Comparison of ENCODE assay signal across 10 cellular contexts in genomic region chr11:129372609-129373488, GRCh38. TPM values are rescaled to one million over a fixed set of nuclear protein-coding genes. Genes with fewer than 3 reads are reported as not detected.
DNase-seq lines count a peak whose midpoint lies in the region; ATAC-seq and TF ChIP-seq lines count a peak whose summit lies in the region.
"Had no signal": no experiment of that assay in that cellular context is flagged by ENCODE, and none has a peak within 500 bp of the region (broad histone marks: within the 10 kb centered on the region; RNA-seq: fewer than 3 reads in every experiment).

No MANE protein-coding gene starts in this region.

- intact Hi-C loops in lower leg skin (cut with DNase I; ENCODE audit: low total_unique reads) (no loop called here), thyroid gland (cut with DNase I) (no loop called here)

- ATAC-seq in GM21367 (IDR thresholded peaks at IDR 0.05; ENCODE audit: unreplicated experiment) = no peak

- TF ChIP-seq CTCF in lower leg skin (IDR thresholded peaks at IDR 0.05) = no peak
- no peak for TF ChIP-seq CTCF in thyroid gland (IDR thresholded peaks at IDR 0.05)

- H3K27me3 Mint-ChIP-seq in activated T-cell treated with anti-CD3 and anti-CD28 coated beads, Interleukin-2, amount 50 U/mL, for 24 hours = peaks cover 90% of the 10 kb centered on the region

- peak overlapping the region; percentile 12 for H3K4me3 ChIP-seq in lower leg skin (ENCODE audit: low read depth, poor library complexity, severe bottlenecking)
- peak overlapping the region in 2 of 3 donors; percentile 13 to 22 for H3K4me3 ChIP-seq in thyroid gland (replicated peaks in 1 of 3)

- H3K36me3 ChIP-seq in thyroid gland = no peaks in the 10 kb centered on the region

- no peaks in the 10 kb centered on the region for H3K9me3 ChIP-seq in thyroid gland

- 10 to 21% methylated on average over 67 to 72 of the region's 77 CpGs for WGBS in lower leg skin, 2 donors
- WGBS in thyroid gland, 2 donors = 6% methylated on average over 46 to 55 of the region's 77 CpGs

- H3K4me1 Mint-ChIP-seq in activated T-cell treated with anti-CD3 and anti-CD28 coated beads, Interleukin-2, amount 50 U/mL, for 24 hours (ENCODE audit: low read depth) = peaks cover 29% of the 10 kb centered on the region

- TF ChIP-seq POLR2A in lower leg skin (IDR thresholded peaks at IDR 0.05) (no peak), thyroid gland (IDR thresholded peaks at IDR 0.05) (no peak)

- no peaks in the 10 kb centered on the region for H3K36me3 Mint-ChIP-seq in activated T-cell treated with anti-CD3 and anti-CD28 coated beads, Interleukin-2, amount 50 U/mL, for 24 hours (ENCODE audit: low read depth)

- H3K27me3 ChIP-seq in thyroid gland = peaks cover 12% of the 10 kb centered on the region

- peak; percentile 37 for DNase-seq in activated T-cell treated with anti-CD3 and anti-CD28 coated beads, Interleukin-2, amount 50 U/mL, for 24 hours
- DNase-seq in activated T-cell treated with anti-CD3 and anti-CD28 coated beads for 4 hours = no peak
- peak; percentile 33 for DNase-seq in astrocyte of the hippocampus (ENCODE audit: low read depth, low spot score)
- no peak for DNase-seq in lower leg skin (ENCODE audit: low spot score in 2 of 2)
- DNase-seq in thyroid gland = no peak
- no peak for DNase-seq in HK-2 (ENCODE audit: unreplicated experiment)
- DNase-seq in NCI-H2196 (lab: John Stamatoyannopoulos, UW; ENCODE audit: unreplicated experiment) = no peak
- DNase-seq: NCI-H1436 treated with DMSO at 0.1 percent for 48 hours had no signal

- no peak overlapping the region for H3K27ac Mint-ChIP-seq in activated T-cell treated with anti-CD3 and anti-CD28 coated beads, Interleukin-2, amount 50 U/mL, for 24 hours

- H3K27ac ChIP-seq in thyroid gland = no peak overlapping the region
- H3K27ac ChIP-seq: C4-2B had no signal

- no peaks in the 10 kb centered on the region for H3K9me3 Mint-ChIP-seq in activated T-cell treated with anti-CD3 and anti-CD28 coated beads, Interleukin-2, amount 50 U/mL, for 24 hours

- peak overlapping the region; percentile 44 for H3K4me3 Mint-ChIP-seq in activated T-cell treated with anti-CD3 and anti-CD28 coated beads, Interleukin-2, amount 50 U/mL, for 24 hours

- peaks cover 20 to 29% of the 10 kb centered on the region in 2 donors for H3K4me1 ChIP-seq in thyroid gland

RNA-seq across cellular contexts. Expression of gene BARX2, which starts 2.8 kb away (rescaled TPM):
- total RNA-seq in lower leg skin (10 to 100 TPM in 3 of 4 donors, 1 to 10 TPM in 1; 9.4 to 31.1 (median 14.1) TPM), thyroid gland (under 1 TPM in 2 of 4 donors, not detected in 2; 0.49 to 0.78 TPM)

Comparison
In these comparisons a context has a peak if more than half of its experiments do, and no peak if none do; other contexts are left out.
1. DNase-seq: peak in activated T-cell treated with anti-CD3 and anti-CD28 coated beads, Interleukin-2, amount 50 U/mL, for 24 hours (single experiment) and astrocyte of the hippocampus (single experiment); none in activated T-cell treated with anti-CD3 and anti-CD28 coated beads for 4 hours (single experiment), lower leg skin (0 of 2), thyroid gland (0 of 2), HK-2 (single experiment) and NCI-H2196 (single experiment).
2. RNA of gene BARX2, which starts 2.8 kb away (total RNA-seq): 9.4 to 31.1 TPM in lower leg skin; 0.49 to 0.78 TPM in thyroid gland; every median in the first group is over 4 times any median in the second.